In the genomic region with DNA sequence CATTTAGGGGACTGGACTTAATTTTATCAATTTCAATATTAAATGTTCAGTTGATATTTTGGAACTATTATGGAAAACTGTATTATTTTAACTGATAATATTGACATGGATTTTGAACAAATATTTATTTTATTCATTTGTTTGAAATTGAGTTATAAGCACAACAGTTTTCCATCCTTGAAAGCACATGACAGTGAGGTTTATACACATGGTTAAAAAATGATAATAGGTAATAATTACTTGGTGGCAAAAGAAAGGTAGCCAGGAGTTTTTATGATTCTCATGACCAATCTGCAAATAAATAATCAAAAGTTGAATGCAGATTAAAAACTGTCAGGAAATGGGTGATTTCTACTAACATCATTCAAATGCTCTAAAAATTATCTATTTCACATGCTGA, we compare ENCODE assay signal across 7 cellular contexts.
"Had no signal": no experiment of that assay in that cellular context is flagged by ENCODE, and none has a peak within 500 bp of the region (broad histone marks: within the 10 kb centered on the region; RNA-seq: fewer than 3 reads in every experiment).

No MANE protein-coding gene starts in this region.

- H3K4me3 ChIP-seq: GM12878 had no signal

- FAIRE-seq: G401.6, GM12878, GM12891, GM12892, GM18507 had no signal

- ATAC-seq: GM12878 had no signal

- DNase-seq: GDM1, GF-D8 had no signal
